9 cellular contexts compared by ENCODE assay signal in genomic region chr17:77460514-77461046, GRCh38.
DNase-seq lines count a peak whose midpoint lies in the region; ATAC-seq and TF ChIP-seq lines count a peak whose summit lies in the region.
"Had no signal": no experiment of that assay in that cellular context is flagged by ENCODE, and none has a peak within 500 bp of the region (broad histone marks: within the 10 kb centered on the region; RNA-seq: fewer than 3 reads in every experiment).

No MANE protein-coding gene starts in this region.

- H3K9me3 ChIP-seq in tibial nerve: no peaks in the 10 kb centered on the region
- H3K9me3 ChIP-seq: pancreas had no signal

- peak overlapping the region; percentile 96 for H3K4me3 Mint-ChIP-seq in activated T-cell treated with anti-CD3 and anti-CD28 coated beads, Interleukin-2, amount 50 U/mL, for 4 hours

- H3K36me3 Mint-ChIP-seq in activated T-cell treated with anti-CD3 and anti-CD28 coated beads, Interleukin-2, amount 50 U/mL, for 4 hours (ENCODE audit: insufficient read depth): peaks cover 12% of the 10 kb centered on the region

- H3K27me3 ChIP-seq in tibial nerve: no peaks in the 10 kb centered on the region
- H3K27me3 ChIP-seq: pancreas had no signal

- H3K4me1 Mint-ChIP-seq in activated T-cell treated with anti-CD3 and anti-CD28 coated beads, Interleukin-2, amount 50 U/mL, for 4 hours (ENCODE audit: low read depth): peaks cover 80% of the 10 kb centered on the region

- peak overlapping the region in 1 of 4 donors; percentile 7 for H3K4me3 ChIP-seq in tibial nerve
- H3K4me3 ChIP-seq: pancreas had no signal

- H3K4me1 ChIP-seq in tibial nerve: peaks cover 0 to 96% (median 85%) of the 10 kb centered on the region in 4 donors

- H3K27me3 Mint-ChIP-seq in activated T-cell treated with anti-CD3 and anti-CD28 coated beads, Interleukin-2, amount 50 U/mL, for 4 hours (ENCODE audit: low read depth): no peaks in the 10 kb centered on the region

- TF ChIP-seq EP300 in tibial nerve (IDR thresholded peaks at IDR 0.05): no peak

- ATAC-seq in activated T-cell treated with anti-CD3 and anti-CD28 coated beads, Interleukin-2, amount 50 U/mL, for 4 hours: no peak

- TF ChIP-seq CTCF in VCaP (conservative IDR thresholded peaks at IDR 0.05) (no peak), tibial nerve (IDR thresholded peaks at IDR 0.05) (no peak)

- no peak for DNase-seq in activated T-cell treated with anti-CD3 and anti-CD28 coated beads, Interleukin-2, amount 50 U/mL, for 4 hours
- no peak for DNase-seq in activated T-cell treated with anti-CD3 and anti-CD28 coated beads, Interleukin-2, amount 50 U/mL, for 1 hour
- DNase-seq in left kidney (ENCODE audit: low read depth, low spot score): peak; percentile 42
- no peak for DNase-seq in tibial nerve (ENCODE audit: low spot score in 2 of 2)
- DNase-seq in mesenteric fat pad (ENCODE audit: low spot score): no peak
- DNase-seq in NCI-H1092 treated with DMSO at 0.1 percent for 48 hours (lab: John Stamatoyannopoulos, UW): no peak
- DNase-seq in ACHN: no peak
- DNase-seq: pancreas had no signal

- H3K27ac ChIP-seq in VCaP (peak overlapping the region; percentile 80), tibial nerve (peak overlapping the region; percentile 18 to 90 (median 71))

- no peaks in the 10 kb centered on the region for H3K9me3 Mint-ChIP-seq in activated T-cell treated with anti-CD3 and anti-CD28 coated beads, Interleukin-2, amount 50 U/mL, for 4 hours

- TF ChIP-seq POLR2A in tibial nerve (IDR thresholded peaks at IDR 0.05): no peak

- WGBS in tibial nerve, 2 donors: 35 to 37% methylated on average over 6 to 9 of the region's 9 CpGs

- in situ Hi-C loops in ACHN (cut with HindIII; ENCODE audit: low pct_ligation_motif_present, low pct_unique_long_range_greater_than_20kb, low sequenced_read_pairs): no loop called here

- no peaks in the 10 kb centered on the region for H3K36me3 ChIP-seq in tibial nerve
- H3K36me3 ChIP-seq: pancreas had no signal
